ENCODE assay signal across 1 cellular context in genomic region chr14:63045234-63045611, GRCh38.
TF ChIP-seq lines count a peak whose summit lies in the region.

Gene KCNH5 (minus strand): TSS chr14:63045458. CDS start chr14:63045186, 272 bp downstream.

TF ChIP-seq in HEK293, 187 proteins besides CTCF, POLR2A, EP300 and RAD21 (continued from another document):
- TF ChIP-seq ZNF148 (tag by site-specific recombination; IDR thresholded peaks at IDR 0.05; ENCODE audit: borderline replicate concordance), result no peak
- TF ChIP-seq OSR2 (tag by site-specific recombination; IDR thresholded peaks at IDR 0.05), result 0 out of 2 replicates have a peak, but pooled peaks have one; percentile 13
- TF ChIP-seq TSHZ1 (tag by site-specific recombination; IDR thresholded peaks at IDR 0.05; ENCODE audit: borderline replicate concordance), result no peak
- TF ChIP-seq ELK4 (IDR thresholded peaks at IDR 0.05; ENCODE audit: borderline replicate concordance, low read depth, low read length), result no peak
- TF ChIP-seq ZNF639 (tag by site-specific recombination; IDR thresholded peaks at IDR 0.05), result no peak
- 0 out of 2 replicates have a peak, but pooled peaks have one; percentile 35 for TF ChIP-seq PRDM10 (tag by site-specific recombination; IDR thresholded peaks at IDR 0.05)
- TF ChIP-seq ZNF121 (tag by site-specific recombination; IDR thresholded peaks at IDR 0.05), result no peak
